11 cellular contexts compared by ENCODE assay signal in the genomic region with DNA sequence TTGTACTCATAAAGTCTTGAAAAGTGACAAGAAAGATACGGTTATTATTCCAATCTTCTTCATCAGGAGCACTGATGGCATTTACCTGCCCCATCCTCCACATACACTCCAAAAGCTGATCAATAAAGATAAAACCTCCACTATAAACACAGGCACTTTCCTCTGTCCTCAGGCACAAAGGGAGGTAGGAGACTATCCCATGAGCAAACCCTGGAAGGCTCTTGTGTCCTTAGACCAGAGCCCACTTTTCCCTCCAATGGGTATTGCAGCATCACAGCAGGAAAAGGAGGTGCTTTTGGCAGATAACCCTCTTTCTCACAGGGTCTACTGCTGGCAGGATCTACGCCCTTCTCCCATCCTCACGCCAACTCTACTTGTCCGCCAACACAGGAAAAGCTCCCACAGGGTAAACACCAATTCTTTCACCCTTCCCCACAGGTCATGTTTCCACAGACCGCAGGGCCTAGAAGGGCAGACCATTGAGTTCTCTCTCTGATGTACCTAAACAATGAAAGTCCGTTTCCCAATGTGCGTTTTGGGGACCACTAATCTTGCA. TPM values are rescaled to one million over a fixed set of nuclear protein-coding genes. Genes with fewer than 3 reads are reported as not detected.
"Had no signal": no experiment of that assay in that cellular context is flagged by ENCODE, and none has a peak within 500 bp of the region (broad histone marks: within the 10 kb centered on the region; RNA-seq: fewer than 3 reads in every experiment).

No MANE protein-coding gene starts in this region.

- H3K36me3 ChIP-seq: ovary had no signal

- H3K4me3 ChIP-seq: gastrocnemius medialis, hepatocyte, ovary had no signal

- H3K27me3 ChIP-seq: gastrocnemius medialis, hepatocyte, ovary had no signal

- DNase-seq: activated CD4-positive, alpha-beta T cell treated with anti-CD3 and anti-CD28 coated beads, Interleukin-2, amount 10 ng/mL, durations not matched to agents 7 days and 5 days; activated CD4-positive, CD25-positive, alpha-beta regulatory T cell; activated naive CD8-positive, alpha-beta T cell treated with anti-CD3 and anti-CD28 coated beads, Interleukin-2, amount 10 ng/mL, durations not matched to agents 7 days and 5 days; aorta; gastrocnemius medialis; left ventricle myocardium superior; ovary; T-helper 2 cell had no signal

- H3K27ac ChIP-seq: hepatocyte had no signal

- FAIRE-seq: TTC549 had no signal

- H3K9me3 ChIP-seq: gastrocnemius medialis, ovary had no signal

RNA-seq across cellular contexts. Expression of gene NXPH3, which starts 28.7 kb away (rescaled TPM):
- total RNA-seq: activated CD4-positive, alpha-beta T cell treated with anti-CD3 and anti-CD28 coated beads, Interleukin-2, amount 10 ng/mL, durations not matched to agents 7 days and 5 days; kidney epithelial cell had no signal
